Comparison of ENCODE assay signal across 9 cellular contexts in the genomic region with DNA sequence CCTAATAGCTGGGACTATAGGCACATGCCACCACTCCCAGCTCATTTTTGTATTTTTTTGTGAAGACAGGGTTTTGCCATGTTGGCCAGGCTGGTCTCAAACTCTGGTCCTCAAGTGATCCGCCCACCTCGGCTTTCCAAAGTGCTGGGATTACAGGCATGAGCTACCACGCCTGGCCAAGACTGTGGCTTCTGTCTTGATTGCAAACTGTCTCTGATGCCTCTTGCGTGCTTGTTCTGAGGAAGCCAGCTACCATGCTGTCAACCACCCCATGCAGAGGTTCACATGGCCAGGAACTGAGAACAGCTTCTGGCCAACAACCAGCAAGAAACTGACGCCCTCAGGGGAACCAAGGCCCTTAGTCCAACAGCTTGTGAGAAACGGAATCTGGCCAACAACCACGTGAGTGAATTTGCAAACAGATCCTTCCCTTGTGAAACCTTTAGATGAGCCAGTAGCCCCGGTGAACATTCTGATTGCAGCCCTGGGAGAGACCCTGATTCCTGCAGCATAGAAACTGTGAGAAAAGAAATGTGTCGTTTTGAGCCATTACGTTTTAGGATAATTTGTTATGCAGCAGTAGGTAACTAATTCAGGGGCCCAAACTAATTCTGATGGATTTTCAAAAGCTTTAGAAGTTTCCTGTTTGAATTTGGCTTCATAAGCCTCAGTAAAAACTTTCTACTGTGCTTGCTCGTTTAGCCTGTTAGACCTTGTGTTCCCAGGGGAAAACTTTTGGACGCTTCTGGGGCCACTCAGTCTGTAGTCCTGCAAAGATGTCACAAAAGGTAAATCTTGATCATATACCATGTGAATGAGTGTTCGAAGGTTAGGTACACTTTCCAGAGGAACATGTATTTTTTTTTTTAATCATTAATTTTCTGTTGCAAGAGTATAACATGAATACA.
DNase-seq lines count a peak whose midpoint lies in the region; ATAC-seq lines count a peak whose summit lies in the region.
"Had no signal": no experiment of that assay in that cellular context is flagged by ENCODE, and none has a peak within 500 bp of the region (broad histone marks: within the 10 kb centered on the region; RNA-seq: fewer than 3 reads in every experiment).

No MANE protein-coding gene starts in this region.

- no peak overlapping the region for H3K4me3 ChIP-seq in BLaER1 treated with 17β-estradiol and CSF1 and Interleukin-3, amounts not matched to agents 10 nM and 100 nM
- H3K4me3 ChIP-seq: cardiac muscle cell had no signal

- peak overlapping the region in 8 of 11 experiments; percentile 0 to 44 (median 26); a peak in 10 of 22 replicates for H3K27ac ChIP-seq in BLaER1 treated with 17β-estradiol and CSF1 and Interleukin-3, amounts not matched to agents 10 nM and 100 nM
- H3K27ac ChIP-seq: cardiac muscle cell had no signal

- peaks cover 0 to 8% (median 0%) of the 10 kb centered on the region in 11 experiments; a peak in 1 of 22 replicates for H3K27me3 ChIP-seq in BLaER1 treated with 17β-estradiol and CSF1 and Interleukin-3, amounts not matched to agents 10 nM and 100 nM
- H3K27me3 ChIP-seq: cardiac muscle cell had no signal

- no peaks in the 10 kb centered on the region for H3K9me3 ChIP-seq in BLaER1 treated with 17β-estradiol and CSF1 and Interleukin-3, amounts not matched to agents 10 nM and 100 nM (replicated peaks in 1 of 11)

- peak overlapping the region; percentile 40 to 75 (median 57) for H3K4me2 ChIP-seq in BLaER1 treated with 17β-estradiol and CSF1 and Interleukin-3, amounts not matched to agents 10 nM and 100 nM

- H3K36me3 ChIP-seq in BLaER1 treated with 17β-estradiol and CSF1 and Interleukin-3, amounts not matched to agents 10 nM and 100 nM = no peaks in the 10 kb centered on the region
- H3K36me3 ChIP-seq: cardiac muscle cell had no signal

- H4K20me1 ChIP-seq in BLaER1 treated with 17β-estradiol and CSF1 and Interleukin-3, amounts not matched to agents 10 nM and 100 nM = peaks cover 0 to 4% (median 0%) of the 10 kb centered on the region in 11 experiments; a peak in 2 of 22 replicates

- peak overlapping the region in 3 of 11 experiments; percentile 13 to 28 (median 15); a peak in 5 of 22 replicates for H3K9ac ChIP-seq in BLaER1 treated with 17β-estradiol and CSF1 and Interleukin-3, amounts not matched to agents 10 nM and 100 nM

- ATAC-seq in GM19452 (IDR thresholded peaks at IDR 0.05; ENCODE audit: unreplicated experiment) (peak; percentile 90), HG03378 (IDR thresholded peaks at IDR 0.05; ENCODE audit: unreplicated experiment) (peak; percentile 83)

- peak; percentile 85 for DNase-seq in brain pericyte (ENCODE audit: low read depth, low spot score)
- DNase-seq in pons (ENCODE audit: low spot score) = peak; percentile 55
- DNase-seq in NCI-H774 (lab: John Stamatoyannopoulos, UW) = no peak
- no peak for DNase-seq in kidney glomerular epithelial cell (lab: John Stamatoyannopoulos, UW)
- DNase-seq in activated CD4-positive, CD25-positive, alpha-beta regulatory T cell (lab: John Stamatoyannopoulos, UW) = no peak

- H3K4me1 ChIP-seq in BLaER1 treated with 17β-estradiol and CSF1 and Interleukin-3, amounts not matched to agents 10 nM and 100 nM = peaks cover 19 to 30% (median 22%) of the 10 kb centered on the region in 10 experiments

Comparison
In these comparisons a context has a peak if more than half of its experiments do, and no peak if none do; other contexts are left out.
1. DNase-seq: peak in brain pericyte (single experiment) and pons (single experiment); none in NCI-H774 (single experiment), kidney glomerular epithelial cell (single experiment) and activated CD4-positive, CD25-positive, alpha-beta regulatory T cell (0 of 4).